In the genomic region with DNA sequence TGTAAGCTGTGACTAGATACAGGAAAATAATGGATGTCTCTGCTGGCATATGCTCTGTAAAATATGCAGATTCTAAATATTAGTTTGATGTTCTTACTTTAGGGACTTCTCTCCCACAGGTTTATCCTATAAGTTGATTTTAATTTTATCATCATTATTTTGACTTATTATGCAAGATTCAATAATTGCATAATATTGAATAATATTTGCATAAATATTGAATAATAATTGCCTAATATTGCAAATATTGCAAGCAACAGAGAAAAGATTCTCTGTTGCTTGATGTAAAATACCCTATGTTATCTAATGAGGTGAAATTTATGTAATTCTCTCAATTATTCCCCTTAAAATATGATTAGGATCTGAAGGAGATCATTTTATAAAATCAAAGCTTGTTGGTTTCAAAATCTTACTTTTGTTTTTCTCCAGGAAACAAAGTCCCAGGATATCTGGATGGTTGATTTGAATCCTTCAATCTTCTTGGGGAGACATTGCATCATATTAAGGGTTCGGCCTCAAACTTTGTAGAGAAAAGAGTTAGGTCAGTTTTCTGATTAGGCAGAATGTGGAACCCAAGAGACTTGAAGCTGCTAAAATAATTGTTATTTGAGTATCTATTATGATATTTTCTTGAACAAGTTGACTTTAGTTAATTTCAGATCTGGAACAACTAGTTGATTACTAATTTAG, we compare ENCODE assay signal across 1 cellular context.
TF ChIP-seq lines count a peak whose summit lies in the region.

No MANE protein-coding gene starts in this region.

TF ChIP-seq in WTC11, 78 proteins besides CTCF, POLR2A, EP300 and RAD21:
- TF ChIP-seq, protein P1, sequence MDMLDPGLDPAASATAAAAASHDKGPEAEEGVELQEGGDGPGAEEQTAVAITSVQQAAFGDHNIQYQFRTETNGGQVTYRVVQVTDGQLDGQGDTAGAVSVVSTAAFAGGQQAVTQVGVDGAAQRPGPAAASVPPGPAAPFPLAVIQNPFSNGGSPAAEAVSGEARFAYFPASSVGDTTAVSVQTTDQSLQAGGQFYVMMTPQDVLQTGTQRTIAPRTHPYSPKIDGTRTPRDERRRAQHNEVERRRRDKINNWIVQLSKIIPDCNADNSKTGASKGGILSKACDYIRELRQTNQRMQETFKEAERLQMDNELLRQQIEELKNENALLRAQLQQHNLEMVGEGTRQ (CRISPR knock-in tag; IDR thresholded peaks at IDR 0.05) = no peak
- TF ChIP-seq HMGA2 (CRISPR knock-in tag; IDR thresholded peaks at IDR 0.05) = peak; percentile 87
- TF ChIP-seq FOXP1 (CRISPR knock-in tag; IDR thresholded peaks at IDR 0.05; ENCODE audit: borderline replicate concordance) = no peak
- TF ChIP-seq PRRX2 (CRISPR knock-in tag; IDR thresholded peaks at IDR 0.05) = no peak
- no peak for TF ChIP-seq SMAD4 (CRISPR knock-in tag; IDR thresholded peaks at IDR 0.05)
- TF ChIP-seq JAZF1 (CRISPR knock-in tag; IDR thresholded peaks at IDR 0.05) = no peak
